Comparison of ENCODE assay signal across 9 cellular contexts in genomic region chr1:26391450-26391849, GRCh38. TPM values are rescaled to one million over a fixed set of nuclear protein-coding genes. Genes with fewer than 3 reads are reported as not detected.
A peak's percentile ranks its signal among the peaks of the same experiment; 100 is the strongest.
DNase-seq lines count a peak whose midpoint lies in the region; ATAC-seq and TF ChIP-seq lines count a peak whose summit lies in the region.
"Had no signal": no experiment of that assay in that cellular context is flagged by ENCODE, and none has a peak within 500 bp of the region (broad histone marks: within the 10 kb centered on the region; RNA-seq: fewer than 3 reads in every experiment).

No MANE protein-coding gene starts in this region.

- no peak overlapping the region for H3K4me2 ChIP-seq in GM23248 (ENCODE audit: unreplicated experiment)

- ATAC-seq in SK-N-SH treated with all-trans-retinoic acid at 6 μM for 48 hours (peak; percentile 92), GM19463 (IDR thresholded peaks at IDR 0.05; ENCODE audit: unreplicated experiment) (no peak), GM18858 (IDR thresholded peaks at IDR 0.05; ENCODE audit: unreplicated experiment) (no peak), GM21619 (IDR thresholded peaks at IDR 0.05; ENCODE audit: unreplicated experiment) (no peak)

- H3K4me3 Mint-ChIP-seq in CD14-positive monocyte, result no peak overlapping the region
- no peak overlapping the region for H3K4me3 Mint-ChIP-seq in nephron progenitor cell

- no peak for DNase-seq in CD14-positive monocyte (ENCODE audit: low spot score)
- DNase-seq in GM23248, result peak; percentile 72
- DNase-seq in choroid plexus epithelial cell (ENCODE audit: low read depth), result peak; percentile 76
- DNase-seq in nephron progenitor cell, result peak; percentile 40

- no peaks in the 10 kb centered on the region for H3K36me3 Mint-ChIP-seq in CD14-positive monocyte
- no peaks in the 10 kb centered on the region for H3K36me3 Mint-ChIP-seq in nephron progenitor cell (ENCODE audit: low read depth)

- H3K27me3 ChIP-seq in GM23248 (replicated peaks; ENCODE audit: insufficient read depth), result no peaks in the 10 kb centered on the region

- H3K79me2 ChIP-seq in GM23248 (ENCODE audit: insufficient read depth), result no peaks in the 10 kb centered on the region

- H3K9me3 ChIP-seq in GM23248 (ENCODE audit: low read depth), result no peaks in the 10 kb centered on the region
- H3K9me3 ChIP-seq: neutrophil had no signal

- H3K4me1 Mint-ChIP-seq in CD14-positive monocyte (peaks cover 10% of the 10 kb centered on the region), nephron progenitor cell (peaks cover 49% of the 10 kb centered on the region)

- H3K9ac ChIP-seq in GM23248, result no peak overlapping the region

- no peak overlapping the region for H2AFZ ChIP-seq in GM23248

- H3K27ac Mint-ChIP-seq in CD14-positive monocyte (no peak overlapping the region), nephron progenitor cell (peak overlapping the region; percentile 3)

- TF ChIP-seq CTCF in CD14-positive monocyte (IDR thresholded peaks at IDR 0.05) (peak; percentile 62), choroid plexus epithelial cell (conservative IDR thresholded peaks at IDR 0.05; ENCODE audit: low read depth, low read length) (peak; percentile 91), nephron progenitor cell (IDR thresholded peaks at IDR 0.05) (peak; percentile 62)

- intact Hi-C loops in CD14-positive monocyte (cut with micrococcal nuclease), result no loop called here

- 16% methylated on average over 3 of the region's 3 CpGs for WGBS in GM23248 (ENCODE audit: low coverage in 1 of 2, low lambda C conversion rate in 2 of 2, missing lambda C conversion rate in 2 of 2), 2 experiments

- H3K27ac ChIP-seq in GM23248, result no peak overlapping the region
- H3K27ac ChIP-seq: neutrophil had no signal

- no peaks in the 10 kb centered on the region for H3K9me2 ChIP-seq in GM23248 (ENCODE audit: insufficient read depth)

- no peaks in the 10 kb centered on the region for H4K20me1 ChIP-seq in GM23248 (ENCODE audit: insufficient read depth)

- H3K4me1 ChIP-seq in GM23248 (ENCODE audit: insufficient read depth), result no peaks in the 10 kb centered on the region

- in situ Hi-C loops in GM23248 (cut with MboI), result no loop called here

- H3K9me3 Mint-ChIP-seq in CD14-positive monocyte, result peaks cover 0 to 2% (median 0%) of the 10 kb centered on the region in 7 donors
- H3K9me3 Mint-ChIP-seq in nephron progenitor cell, result no peaks in the 10 kb centered on the region

- no peaks in the 10 kb centered on the region for H3K36me3 ChIP-seq in GM23248 (ENCODE audit: low read depth)
- H3K36me3 ChIP-seq: neutrophil had no signal

- H3F3A ChIP-seq in GM23248 (ENCODE audit: insufficient read depth), result no peaks in the 10 kb centered on the region

- H3K4me3 ChIP-seq in GM23248 (no peak overlapping the region), choroid plexus epithelial cell (ENCODE audit: low read depth, low read length) (no peak overlapping the region)

- H3K27me3 Mint-ChIP-seq in CD14-positive monocyte (ENCODE audit: low read depth in 3 of 3), result peaks cover 13 to 31% (median 14%) of the 10 kb centered on the region in 3 donors
- H3K27me3 Mint-ChIP-seq in nephron progenitor cell (ENCODE audit: low read depth, poor library complexity), result no peaks in the 10 kb centered on the region

TF ChIP-seq in SK-N-SH treated with all-trans-retinoic acid at 6 μM for 48 hours, 23 proteins besides CTCF, POLR2A, EP300 and RAD21:
- TF ChIP-seq ZNF565 (CRISPR knock-in tag; conservative IDR thresholded peaks at IDR 0.05; ENCODE audit: low read depth), result no peak
- no peak for TF ChIP-seq CSDC2 (CRISPR knock-in tag; IDR thresholded peaks at IDR 0.05)
- TF ChIP-seq, protein P1, sequence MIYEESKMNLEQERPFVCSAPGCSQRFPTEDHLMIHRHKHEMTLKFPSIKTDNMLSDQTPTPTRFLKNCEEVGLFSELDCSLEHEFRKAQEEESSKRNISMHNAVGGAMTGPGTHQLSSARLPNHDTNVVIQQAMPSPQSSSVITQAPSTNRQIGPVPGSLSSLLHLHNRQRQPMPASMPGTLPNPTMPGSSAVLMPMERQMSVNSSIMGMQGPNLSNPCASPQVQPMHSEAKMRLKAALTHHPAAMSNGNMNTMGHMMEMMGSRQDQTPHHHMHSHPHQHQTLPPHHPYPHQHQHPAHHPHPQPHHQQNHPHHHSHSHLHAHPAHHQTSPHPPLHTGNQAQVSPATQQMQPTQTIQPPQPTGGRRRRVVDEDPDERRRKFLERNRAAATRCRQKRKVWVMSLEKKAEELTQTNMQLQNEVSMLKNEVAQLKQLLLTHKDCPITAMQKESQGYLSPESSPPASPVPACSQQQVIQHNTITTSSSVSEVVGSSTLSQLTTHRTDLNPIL (CRISPR knock-in tag; IDR thresholded peaks at IDR 0.05; ENCODE audit: low read depth), result no peak
- TF ChIP-seq ZNF70 (CRISPR knock-in tag; IDR thresholded peaks at IDR 0.05), result no peak
- TF ChIP-seq ZFP3 (CRISPR knock-in tag; IDR thresholded peaks at IDR 0.05), result no peak
- TF ChIP-seq ARNTL (CRISPR knock-in tag; IDR thresholded peaks at IDR 0.05; ENCODE audit: borderline replicate concordance, low read depth), result no peak
- TF ChIP-seq, protein P2, sequence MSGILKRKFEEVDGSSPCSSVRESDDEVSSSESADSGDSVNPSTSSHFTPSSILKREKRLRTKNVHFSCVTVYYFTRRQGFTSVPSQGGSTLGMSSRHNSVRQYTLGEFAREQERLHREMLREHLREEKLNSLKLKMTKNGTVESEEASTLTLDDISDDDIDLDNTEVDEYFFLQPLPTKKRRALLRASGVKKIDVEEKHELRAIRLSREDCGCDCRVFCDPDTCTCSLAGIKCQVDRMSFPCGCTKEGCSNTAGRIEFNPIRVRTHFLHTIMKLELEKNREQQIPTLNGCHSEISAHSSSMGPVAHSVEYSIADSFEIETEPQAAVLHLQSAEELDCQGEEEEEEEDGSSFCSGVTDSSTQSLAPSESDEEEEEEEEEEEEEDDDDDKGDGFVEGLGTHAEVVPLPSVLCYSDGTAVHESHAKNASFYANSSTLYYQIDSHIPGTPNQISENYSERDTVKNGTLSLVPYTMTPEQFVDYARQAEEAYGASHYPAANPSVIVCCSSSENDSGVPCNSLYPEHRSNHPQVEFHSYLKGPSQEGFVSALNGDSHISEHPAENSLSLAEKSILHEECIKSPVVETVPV (CRISPR knock-in tag; IDR thresholded peaks at IDR 0.05), result no peak
- no peak for TF ChIP-seq ISL1 (CRISPR knock-in tag; IDR thresholded peaks at IDR 0.05)
- TF ChIP-seq TOX (CRISPR knock-in tag; IDR thresholded peaks at IDR 0.05; ENCODE audit: borderline replicate concordance), result no peak
- TF ChIP-seq TCF4 (CRISPR knock-in tag; IDR thresholded peaks at IDR 0.05; ENCODE audit: borderline replicate concordance), result no peak
- no peak for TF ChIP-seq ZNF8 (CRISPR knock-in tag; IDR thresholded peaks at IDR 0.05)
- no peak for TF ChIP-seq ZC3H10 (CRISPR knock-in tag; IDR thresholded peaks at IDR 0.05)
- no peak for TF ChIP-seq RARB (CRISPR knock-in tag; IDR thresholded peaks at IDR 0.05)
- no peak for TF ChIP-seq PATZ1 (CRISPR knock-in tag; IDR thresholded peaks at IDR 0.05; ENCODE audit: borderline replicate concordance)
- TF ChIP-seq SNAI2 (CRISPR knock-in tag; IDR thresholded peaks at IDR 0.05), result no peak
- TF ChIP-seq GLIS3 (CRISPR knock-in tag; IDR thresholded peaks at IDR 0.05), result no peak

RNA-seq across cellular contexts. Expression of gene ZNF683, which starts 18.9 kb away (rescaled TPM):
- polyA plus RNA-seq in CD14-positive monocyte, result not detected
- total RNA-seq in GM23248 (2014; rRNA removed; shearing (Covaris generic)), result not detected in 2 replicates
- polyA plus RNA-seq in GM23248 (2016; fragmentation: Nextera tagmentation; extraction: Ambion mirVana), result not detected in 2 replicates

RNA-seq across cellular contexts. Expression of gene LIN28A, which starts 19.2 kb away (rescaled TPM):
- polyA plus RNA-seq in CD14-positive monocyte, result not detected
- not detected in 2 replicates for total RNA-seq in GM23248 (2014; rRNA removed; shearing (Covaris generic))
- polyA plus RNA-seq in GM23248 (2016; fragmentation: Nextera tagmentation; extraction: Ambion mirVana), result 0.14 and 0.15 TPM in 2 replicates

RNA-seq across cellular contexts. Expression of gene CRYBG2, which starts 37.5 kb away (rescaled TPM):
- polyA plus RNA-seq in CD14-positive monocyte (not detected), GM23248 (2016; fragmentation: Nextera tagmentation; extraction: Ambion mirVana) (not detected in 2 replicates)
- not detected in 2 replicates for total RNA-seq in GM23248 (2014; rRNA removed; shearing (Covaris generic))

RNA-seq across cellular contexts. Expression of gene DHDDS, which starts 40.7 kb away (rescaled TPM):
- polyA plus RNA-seq in CD14-positive monocyte (10 to 100 TPM; 21.3 to 24.0 TPM), GM23248 (2016; fragmentation: Nextera tagmentation; extraction: Ambion mirVana) (43.0 and 46.9 TPM in 2 replicates)
- 50.8 and 70.6 TPM in 2 replicates for total RNA-seq in GM23248 (2014; rRNA removed; shearing (Covaris generic))
